In the genomic region with DNA sequence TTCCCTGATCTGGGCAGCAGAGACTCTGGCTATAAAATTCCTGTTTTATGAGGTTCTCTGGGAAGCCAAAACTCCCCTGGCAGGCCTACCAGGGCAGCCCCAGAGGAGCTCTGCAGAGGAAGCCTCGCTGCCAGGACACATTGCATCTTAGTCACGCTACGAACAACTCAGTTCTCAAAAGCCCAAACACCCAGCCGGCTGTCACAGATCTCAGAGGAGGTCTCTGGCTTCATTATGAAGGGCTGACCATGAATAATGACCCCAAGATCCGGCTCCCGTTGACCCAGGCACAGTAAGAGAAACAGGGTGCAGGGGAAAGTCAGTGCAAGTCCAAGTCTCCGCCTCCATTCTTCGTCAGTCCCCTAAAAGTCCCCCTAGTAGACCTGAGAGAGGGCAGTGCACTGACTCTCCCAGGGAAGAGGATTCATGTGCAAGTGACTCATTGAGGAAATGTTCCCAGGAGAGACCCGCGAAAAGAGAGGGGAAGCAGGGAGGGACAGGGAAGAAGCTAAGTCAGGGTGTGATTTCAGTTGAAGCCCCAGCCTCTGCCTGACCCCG, we compare ENCODE assay signal across 12 cellular contexts.
DNase-seq lines count a peak whose midpoint lies in the region; ATAC-seq and TF ChIP-seq lines count a peak whose summit lies in the region.
"Had no signal": no experiment of that assay in that cellular context is flagged by ENCODE, and none has a peak within 500 bp of the region (broad histone marks: within the 10 kb centered on the region; RNA-seq: fewer than 3 reads in every experiment).

No MANE protein-coding gene starts in this region.

- H3K36me3 Mint-ChIP-seq in progenitor cell of endocrine pancreas (ENCODE audit: insufficient read depth), result no peaks in the 10 kb centered on the region
- no peaks in the 10 kb centered on the region for H3K36me3 Mint-ChIP-seq in activated CD4-positive, alpha-beta T cell treated with anti-CD3 and anti-CD28 coated beads, Interleukin-2, amount 10 ng/mL, durations not matched to agents 7 days and 5 days (ENCODE audit: low read depth)
- H3K36me3 Mint-ChIP-seq: brain had no signal

- H3K27ac Mint-ChIP-seq in progenitor cell of endocrine pancreas, result peak overlapping the region; percentile 49
- H3K27ac Mint-ChIP-seq in activated CD4-positive, alpha-beta T cell treated with anti-CD3 and anti-CD28 coated beads, Interleukin-2, amount 10 ng/mL, durations not matched to agents 7 days and 5 days, result no peak overlapping the region
- H3K27ac Mint-ChIP-seq: T-helper 1 cell treated with Interleukin-12 subunit alpha and Interleukin-12 subunit beta and Interleukin-4 antibody, amounts not matched to agents 30 μg/mL and 1 μg/mL, for 36 hours had no signal

- CTCF ChIA-PET in activated CD4-positive, alpha-beta T cell treated with anti-CD3 and anti-CD28 coated beads, Interleukin-2, amount 10 ng/mL, durations not matched to agents 7 days and 5 days (lab: Charles Lee), result interaction anchor here (0.9 kb wide), 1 partner anchor 11 kb away, joined by 3 read pairs; no protein-coding TSS in a partner anchor

- no peak overlapping the region for H3K4me3 ChIP-seq in NB4 (ENCODE audit: low read depth, low read length)
- H3K4me3 ChIP-seq: BLaER1 had no signal

- H3K4me3 Mint-ChIP-seq in progenitor cell of endocrine pancreas (ENCODE audit: low read depth), result no peak overlapping the region
- no peak overlapping the region for H3K4me3 Mint-ChIP-seq in activated CD4-positive, alpha-beta T cell treated with anti-CD3 and anti-CD28 coated beads, Interleukin-2, amount 10 ng/mL, durations not matched to agents 7 days and 5 days
- H3K4me3 Mint-ChIP-seq: brain; T-helper 1 cell treated with Interleukin-12 subunit alpha and Interleukin-12 subunit beta and Interleukin-4 antibody, amounts not matched to agents 30 μg/mL and 1 μg/mL, for 36 hours had no signal

- no peaks in the 10 kb centered on the region for H3K4me1 ChIP-seq in foreskin keratinocyte

- H3K4me1 Mint-ChIP-seq in progenitor cell of endocrine pancreas (ENCODE audit: low read depth), result no peaks in the 10 kb centered on the region
- no peaks in the 10 kb centered on the region for H3K4me1 Mint-ChIP-seq in activated CD4-positive, alpha-beta T cell treated with anti-CD3 and anti-CD28 coated beads, Interleukin-2, amount 10 ng/mL, durations not matched to agents 7 days and 5 days

- peaks cover 3% of the 10 kb centered on the region for H3K27me3 ChIP-seq in foreskin keratinocyte
- H3K27me3 ChIP-seq: BLaER1 had no signal

- DNase-seq in AG08395 (ENCODE audit: low spot score) (peak; percentile 88), NB4 (ENCODE audit: low read depth) (peak; percentile 78), foreskin keratinocyte (no peak), progenitor cell of endocrine pancreas (ENCODE audit: low spot score, unreplicated experiment) (no peak), SIG-M5 treated with dmso at 0.1 percent for 504 hours (lab: John Stamatoyannopoulos, UW; ENCODE audit: unreplicated experiment) (no peak), HK-2 (ENCODE audit: unreplicated experiment) (no peak), NOMO-1 treated with DMSO at 0.1 percent for 48 hours (lab: John Stamatoyannopoulos, UW; ENCODE audit: unreplicated experiment) (no peak)
- no peak for DNase-seq in activated CD4-positive, alpha-beta T cell treated with anti-CD3 and anti-CD28 coated beads, Interleukin-2, amount 10 ng/mL, durations not matched to agents 7 days and 5 days
- DNase-seq: NCI-H1417 treated with DMSO at 0.1 percent for 48 hours had no signal

- H3K27ac ChIP-seq in foreskin keratinocyte, result no peak overlapping the region
- H3K27ac ChIP-seq: BLaER1 had no signal

- POLR2A ChIA-PET in activated CD4-positive, alpha-beta T cell treated with anti-CD3 and anti-CD28 coated beads, Interleukin-2, amount 10 ng/mL, durations not matched to agents 7 days and 5 days (lab: Charles Lee), result no interaction called here

- H3K27me3 Mint-ChIP-seq in progenitor cell of endocrine pancreas, result peaks cover 17% of the 10 kb centered on the region
- H3K27me3 Mint-ChIP-seq in activated CD4-positive, alpha-beta T cell treated with anti-CD3 and anti-CD28 coated beads, Interleukin-2, amount 10 ng/mL, durations not matched to agents 7 days and 5 days, result no peaks in the 10 kb centered on the region

- TF ChIP-seq POLR2A in NB4 (IDR thresholded peaks at IDR 0.05; ENCODE audit: extremely low read depth, insufficient read length), result no peak

- ATAC-seq in foreskin keratinocyte, result peak; percentile 28

- H3K9me3 Mint-ChIP-seq in progenitor cell of endocrine pancreas (ENCODE audit: low read depth), result no peaks in the 10 kb centered on the region
- H3K9me3 Mint-ChIP-seq in activated CD4-positive, alpha-beta T cell treated with anti-CD3 and anti-CD28 coated beads, Interleukin-2, amount 10 ng/mL, durations not matched to agents 7 days and 5 days, result no peaks in the 10 kb centered on the region
- H3K9me3 Mint-ChIP-seq: T-helper 1 cell treated with Interleukin-12 subunit alpha and Interleukin-12 subunit beta and Interleukin-4 antibody, amounts not matched to agents 30 μg/mL and 1 μg/mL, for 36 hours had no signal

- TF ChIP-seq CTCF in NB4 (IDR thresholded peaks at IDR 0.05; ENCODE audit: low read depth, low read length) (no peak), foreskin keratinocyte (conservative IDR thresholded peaks at IDR 0.05) (no peak), progenitor cell of endocrine pancreas (IDR thresholded peaks at IDR 0.05; ENCODE audit: unreplicated experiment) (no peak)

Comparison
In these comparisons a context has a peak if more than half of its experiments do, and no peak if none do; other contexts are left out.
1. DNase-seq: peak in AG08395 (single experiment) and NB4 (single experiment); none in foreskin keratinocyte (0 of 2), progenitor cell of endocrine pancreas (single experiment), SIG-M5 treated with dmso at 0.1 percent for 504 hours (single experiment), activated CD4-positive, alpha-beta T cell treated with anti-CD3 and anti-CD28 coated beads, Interleukin-2, amount 10 ng/mL, durations not matched to agents 7 days and 5 days (single experiment), HK-2 (single experiment) and NOMO-1 treated with DMSO at 0.1 percent for 48 hours (single experiment).